ENCODE assay signal across 12 cellular contexts in genomic region chr3:55416381-55416821, GRCh38.
DNase-seq lines count a peak whose midpoint lies in the region; ATAC-seq and TF ChIP-seq lines count a peak whose summit lies in the region.
"Had no signal": no experiment of that assay in that cellular context is flagged by ENCODE, and none has a peak within 500 bp of the region (broad histone marks: within the 10 kb centered on the region; RNA-seq: fewer than 3 reads in every experiment).

No MANE protein-coding gene starts in this region.

- DNase-seq in AG08395 (ENCODE audit: low spot score): peak; percentile 91
- DNase-seq in HFFc6: peak; percentile 91
- DNase-seq in glomerular visceral epithelial cell (ENCODE audit: extremely low spot score): peak; percentile 89
- no peak for DNase-seq in activated CD4-positive, alpha-beta T cell treated with anti-CD3 and anti-CD28 coated beads, Interleukin-2, amount 10 ng/mL, durations not matched to agents 24 days and 14 days
- DNase-seq in activated effector memory CD4-positive, alpha-beta T cell treated with anti-CD3 and anti-CD28 coated beads, Interleukin-2, amount 50 U/mL, for 16 hours: no peak
- DNase-seq in CD1c-positive myeloid dendritic cell (ENCODE audit: extremely low spot score): no peak
- no peak for DNase-seq in T-helper 17 cell
- DNase-seq: caudate nucleus; CD4-positive, alpha-beta T cell; head of caudate nucleus; NCI-H1092 had no signal

- H3K4me3 Mint-ChIP-seq in HFFc6 (peak overlapping the region; percentile 72), T-helper 17 cell (no peak overlapping the region)
- no peak overlapping the region for H3K4me3 Mint-ChIP-seq in activated CD4-positive, alpha-beta T cell treated with anti-CD3 and anti-CD28 coated beads, Interleukin-2, amount 10 ng/mL, durations not matched to agents 24 days and 14 days
- H3K4me3 Mint-ChIP-seq: CD4-positive, alpha-beta T cell had no signal

- no peak for TF ChIP-seq CTCF in HFFc6 (IDR thresholded peaks at IDR 0.05)

- peak; percentile 100 for ATAC-seq in SK-N-SH treated with all-trans-retinoic acid at 6 μM for 48 hours
- ATAC-seq in T-helper 17 cell: no peak

- H3K27ac Mint-ChIP-seq in HFFc6: peak overlapping the region; percentile 95
- no peak overlapping the region for H3K27ac Mint-ChIP-seq in activated CD4-positive, alpha-beta T cell treated with anti-CD3 and anti-CD28 coated beads, Interleukin-2, amount 10 ng/mL, durations not matched to agents 24 days and 14 days
- no peak overlapping the region for H3K27ac Mint-ChIP-seq in T-helper 17 cell
- H3K27ac Mint-ChIP-seq: CD4-positive, alpha-beta T cell had no signal

- intact Hi-C loops in activated CD4-positive, alpha-beta T cell treated with anti-CD3 and anti-CD28 coated beads, Interleukin-2, amount 10 ng/mL, durations not matched to agents 24 days and 14 days (cut with micrococcal nuclease): no loop called here

- H3K27me3 Mint-ChIP-seq in HFFc6 (ENCODE audit: insufficient read depth) (peaks cover 1% of the 10 kb centered on the region), T-helper 17 cell (no peaks in the 10 kb centered on the region)
- no peaks in the 10 kb centered on the region for H3K27me3 Mint-ChIP-seq in activated CD4-positive, alpha-beta T cell treated with anti-CD3 and anti-CD28 coated beads, Interleukin-2, amount 10 ng/mL, durations not matched to agents 24 days and 14 days
- H3K27me3 Mint-ChIP-seq: CD4-positive, alpha-beta T cell had no signal

- H3K4me1 Mint-ChIP-seq in HFFc6 (ENCODE audit: low read depth): peaks cover 47% of the 10 kb centered on the region
- H3K4me1 Mint-ChIP-seq in activated CD4-positive, alpha-beta T cell treated with anti-CD3 and anti-CD28 coated beads, Interleukin-2, amount 10 ng/mL, durations not matched to agents 24 days and 14 days: no peaks in the 10 kb centered on the region
- no peaks in the 10 kb centered on the region for H3K4me1 Mint-ChIP-seq in T-helper 17 cell

- peaks cover 19% of the 10 kb centered on the region for H3K36me3 Mint-ChIP-seq in HFFc6 (ENCODE audit: low read depth)
- H3K36me3 Mint-ChIP-seq in activated CD4-positive, alpha-beta T cell treated with anti-CD3 and anti-CD28 coated beads, Interleukin-2, amount 10 ng/mL, durations not matched to agents 24 days and 14 days (ENCODE audit: low read depth): no peaks in the 10 kb centered on the region
- no peaks in the 10 kb centered on the region for H3K36me3 Mint-ChIP-seq in T-helper 17 cell (ENCODE audit: low read depth)

- H3K9me3 ChIP-seq in T-helper 17 cell (ENCODE audit: control insufficient read depth, low read length, poor library complexity, severe bottlenecking): no peaks in the 10 kb centered on the region

- peaks cover 7% of the 10 kb centered on the region; the same call in 1 of the 2 replicates for H3K9me3 Mint-ChIP-seq in HFFc6
- H3K9me3 Mint-ChIP-seq in activated CD4-positive, alpha-beta T cell treated with anti-CD3 and anti-CD28 coated beads, Interleukin-2, amount 10 ng/mL, durations not matched to agents 24 days and 14 days: peaks cover 4% of the 10 kb centered on the region

TF ChIP-seq in SK-N-SH treated with all-trans-retinoic acid at 6 μM for 48 hours, 23 proteins besides CTCF, POLR2A, EP300 and RAD21 (continues in another document):
- TF ChIP-seq, protein P1, sequence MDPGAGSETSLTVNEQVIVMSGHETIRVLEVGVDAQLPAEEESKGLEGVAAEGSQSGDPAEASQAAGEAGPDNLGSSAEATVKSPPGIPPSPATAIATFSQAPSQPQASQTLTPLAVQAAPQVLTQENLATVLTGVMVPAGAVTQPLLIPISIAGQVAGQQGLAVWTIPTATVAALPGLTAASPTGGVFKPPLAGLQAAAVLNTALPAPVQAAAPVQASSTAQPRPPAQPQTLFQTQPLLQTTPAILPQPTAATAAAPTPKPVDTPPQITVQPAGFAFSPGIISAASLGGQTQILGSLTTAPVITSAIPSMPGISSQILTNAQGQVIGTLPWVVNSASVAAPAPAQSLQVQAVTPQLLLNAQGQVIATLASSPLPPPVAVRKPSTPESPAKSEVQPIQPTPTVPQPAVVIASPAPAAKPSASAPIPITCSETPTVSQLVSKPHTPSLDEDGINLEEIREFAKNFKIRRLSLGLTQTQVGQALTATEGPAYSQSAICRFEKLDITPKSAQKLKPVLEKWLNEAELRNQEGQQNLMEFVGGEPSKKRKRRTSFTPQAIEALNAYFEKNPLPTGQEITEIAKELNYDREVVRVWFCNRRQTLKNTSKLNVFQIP (CRISPR knock-in tag; IDR thresholded peaks at IDR 0.05; ENCODE audit: borderline replicate concordance, low read depth): no peak
- TF ChIP-seq BACH2 (CRISPR knock-in tag; IDR thresholded peaks at IDR 0.05; ENCODE audit: borderline replicate concordance) (no peak), TCF4 (CRISPR knock-in tag; IDR thresholded peaks at IDR 0.05; ENCODE audit: borderline replicate concordance) (no peak), ARNTL (CRISPR knock-in tag; IDR thresholded peaks at IDR 0.05; ENCODE audit: borderline replicate concordance, low read depth) (no peak), ZFP3 (CRISPR knock-in tag; IDR thresholded peaks at IDR 0.05) (no peak), CSRNP3 (CRISPR knock-in tag; IDR thresholded peaks at IDR 0.05) (no peak), CREB5 (CRISPR knock-in tag; IDR thresholded peaks at IDR 0.05; ENCODE audit: low read depth) (no peak), ISL1 (CRISPR knock-in tag; IDR thresholded peaks at IDR 0.05) (no peak), ESRRG (CRISPR knock-in tag; IDR thresholded peaks at IDR 0.05) (no peak), TSHZ2 (CRISPR knock-in tag; IDR thresholded peaks at IDR 0.05) (no peak), CSDC2 (CRISPR knock-in tag; IDR thresholded peaks at IDR 0.05) (no peak), ZNF8 (CRISPR knock-in tag; IDR thresholded peaks at IDR 0.05) (no peak), ZNF70 (CRISPR knock-in tag; IDR thresholded peaks at IDR 0.05) (no peak), OSR1 (CRISPR knock-in tag; IDR thresholded peaks at IDR 0.05) (no peak)
- TF ChIP-seq, protein P2, sequence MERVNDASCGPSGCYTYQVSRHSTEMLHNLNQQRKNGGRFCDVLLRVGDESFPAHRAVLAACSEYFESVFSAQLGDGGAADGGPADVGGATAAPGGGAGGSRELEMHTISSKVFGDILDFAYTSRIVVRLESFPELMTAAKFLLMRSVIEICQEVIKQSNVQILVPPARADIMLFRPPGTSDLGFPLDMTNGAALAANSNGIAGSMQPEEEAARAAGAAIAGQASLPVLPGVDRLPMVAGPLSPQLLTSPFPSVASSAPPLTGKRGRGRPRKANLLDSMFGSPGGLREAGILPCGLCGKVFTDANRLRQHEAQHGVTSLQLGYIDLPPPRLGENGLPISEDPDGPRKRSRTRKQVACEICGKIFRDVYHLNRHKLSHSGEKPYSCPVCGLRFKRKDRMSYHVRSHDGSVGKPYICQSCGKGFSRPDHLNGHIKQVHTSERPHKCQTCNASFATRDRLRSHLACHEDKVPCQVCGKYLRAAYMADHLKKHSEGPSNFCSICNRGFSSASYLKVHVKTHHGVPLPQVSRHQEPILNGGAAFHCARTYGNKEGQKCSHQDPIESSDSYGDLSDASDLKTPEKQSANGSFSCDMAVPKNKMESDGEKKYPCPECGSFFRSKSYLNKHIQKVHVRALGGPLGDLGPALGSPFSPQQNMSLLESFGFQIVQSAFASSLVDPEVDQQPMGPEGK (CRISPR knock-in tag; IDR thresholded peaks at IDR 0.05; ENCODE audit: borderline replicate concordance): no peak

Comparison
In these comparisons a context has a peak if more than half of its experiments do, and no peak if none do; other contexts are left out.
1. DNase-seq: peak in AG08395 (single experiment), HFFc6 (single experiment) and glomerular visceral epithelial cell (single experiment); none in activated CD4-positive, alpha-beta T cell treated with anti-CD3 and anti-CD28 coated beads, Interleukin-2, amount 10 ng/mL, durations not matched to agents 24 days and 14 days (single experiment), activated effector memory CD4-positive, alpha-beta T cell treated with anti-CD3 and anti-CD28 coated beads, Interleukin-2, amount 50 U/mL, for 16 hours (single experiment), CD1c-positive myeloid dendritic cell (single experiment) and T-helper 17 cell (0 of 3).